In the genomic region with DNA sequence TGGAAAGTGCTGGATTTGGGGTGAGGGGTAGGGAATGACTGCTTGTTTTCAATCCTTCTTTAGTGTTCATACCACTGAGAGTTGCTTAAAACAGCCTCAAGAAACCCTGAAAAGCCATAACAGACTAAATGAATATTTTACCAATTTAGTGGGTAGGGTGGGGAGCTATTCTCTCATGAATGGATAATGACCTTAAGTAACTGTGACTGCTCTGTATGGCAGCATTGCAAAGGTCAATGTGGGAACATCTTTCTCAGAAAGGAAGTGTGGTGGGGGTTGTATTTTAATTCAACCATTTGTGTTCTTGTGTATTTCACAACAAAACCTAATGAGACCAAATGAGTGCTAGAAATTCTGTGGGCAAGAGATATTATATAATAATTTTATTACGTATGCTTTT, we compare ENCODE assay signal across 12 cellular contexts.
"Had no signal": no experiment of that assay in that cellular context is flagged by ENCODE, and none has a peak within 500 bp of the region (broad histone marks: within the 10 kb centered on the region; RNA-seq: fewer than 3 reads in every experiment).

No MANE protein-coding gene starts in this region.

- H3K4me3 ChIP-seq: cardiac muscle cell, heart left ventricle, tibial nerve had no signal

- H3K27me3 ChIP-seq: cardiac muscle cell, heart left ventricle, tibial nerve had no signal

- H3K27ac ChIP-seq: cardiac muscle cell, tibial nerve had no signal

- DNase-seq: activated CD4-positive, alpha-beta T cell treated with anti-CD3 and anti-CD28 coated beads, Interleukin-2, amount 50 U/mL, for 48 hours; activated CD8-positive, alpha-beta memory T cell treated with anti-CD3 and anti-CD28 coated beads, Interleukin-2, amount 50 U/mL, for 4 hours; activated naive CD4-positive, alpha-beta T cell; activated T-cell treated with anti-CD3 and anti-CD28 coated beads, Interleukin-2, amount 50 U/mL, for 72 hours; heart left ventricle; occipital lobe; stimulated activated CD4-positive, alpha-beta T cell treated with anti-CD3 and anti-CD28 coated beads, Interleukin-4, amount 100 ng/mL, for 1 hour; stimulated activated CD8-positive, alpha-beta memory T cell treated with anti-CD3 and anti-CD28 coated beads, Interleukin-4, amount 100 ng/mL, for 48 hours had no signal

- H3K36me3 ChIP-seq: cardiac muscle cell, heart left ventricle, tibial nerve had no signal

- ATAC-seq: activated T-cell treated with anti-CD3 and anti-CD28 coated beads, Interleukin-2, amount 50 U/mL, for 72 hours; natural killer cell treated with Interleukin-12 subunit alpha and Interleukin-12 subunit beta and Interleukin-15 and Interleukin-18, amount 100 ng/mL, for 72 hours had no signal

- H3K27ac Mint-ChIP-seq: natural killer cell treated with Interleukin-12 subunit alpha and Interleukin-12 subunit beta and Interleukin-15 and Interleukin-18, amount 100 ng/mL, for 72 hours; T-helper 1 cell treated with Interleukin-12 subunit alpha and Interleukin-12 subunit beta and Interleukin-4 antibody, amounts not matched to agents 30 μg/mL and 1 μg/mL, for 36 hours had no signal

- H3K4me3 Mint-ChIP-seq: activated T-cell treated with anti-CD3 and anti-CD28 coated beads, Interleukin-2, amount 50 U/mL, for 72 hours; natural killer cell treated with Interleukin-12 subunit alpha and Interleukin-12 subunit beta and Interleukin-15 and Interleukin-18, amount 100 ng/mL, for 72 hours; T-helper 1 cell treated with Interleukin-12 subunit alpha and Interleukin-12 subunit beta and Interleukin-4 antibody, amounts not matched to agents 30 μg/mL and 1 μg/mL, for 36 hours had no signal

- H3K36me3 Mint-ChIP-seq: natural killer cell treated with Interleukin-12 subunit alpha and Interleukin-12 subunit beta and Interleukin-15 and Interleukin-18, amount 100 ng/mL, for 72 hours had no signal

- H3K27me3 Mint-ChIP-seq: natural killer cell treated with Interleukin-12 subunit alpha and Interleukin-12 subunit beta and Interleukin-15 and Interleukin-18, amount 100 ng/mL, for 72 hours had no signal

- H3K9me3 Mint-ChIP-seq: activated T-cell treated with anti-CD3 and anti-CD28 coated beads, Interleukin-2, amount 50 U/mL, for 72 hours; natural killer cell treated with Interleukin-12 subunit alpha and Interleukin-12 subunit beta and Interleukin-15 and Interleukin-18, amount 100 ng/mL, for 72 hours; T-helper 1 cell treated with Interleukin-12 subunit alpha and Interleukin-12 subunit beta and Interleukin-4 antibody, amounts not matched to agents 30 μg/mL and 1 μg/mL, for 36 hours had no signal
